Comparison of ENCODE assay signal across 2 cellular contexts in genomic region chr11:66851251-66851620, GRCh38.
TF ChIP-seq lines count a peak whose summit lies in the region.

No MANE protein-coding gene starts in this region.

TF ChIP-seq in SK-N-SH, 30 proteins besides CTCF, POLR2A, EP300 and RAD21 (continued from another document):
- no peak for TF ChIP-seq USF2 (IDR thresholded peaks at IDR 0.05; ENCODE audit: borderline replicate concordance, low read depth, low read length)
- no peak for TF ChIP-seq MAX (IDR thresholded peaks at IDR 0.05; ENCODE audit: low read depth)
- no peak for TF ChIP-seq GABPA (IDR thresholded peaks at IDR 0.05; ENCODE audit: low read depth)
- TF ChIP-seq NFIC (IDR thresholded peaks at IDR 0.05; ENCODE audit: borderline replicate concordance), result no peak
- no peak for TF ChIP-seq PBX3 (IDR thresholded peaks at IDR 0.05)
- no peak for TF ChIP-seq JUND (IDR thresholded peaks at IDR 0.05)
- TF ChIP-seq TEAD4 (IDR thresholded peaks at IDR 0.05; ENCODE audit: borderline replicate concordance, insufficient read depth), result no peak
- no peak for TF ChIP-seq RCOR1 (IDR thresholded peaks at IDR 0.05; ENCODE audit: low read length)
- no peak for TF ChIP-seq TCF12 (IDR thresholded peaks at IDR 0.05)

TF ChIP-seq in SK-N-SH treated with all-trans-retinoic acid at 6 μM for 48 hours, 23 proteins besides CTCF, POLR2A, EP300 and RAD21 (continued from another document):
- no peak for TF ChIP-seq POU6F1 (CRISPR knock-in tag; IDR thresholded peaks at IDR 0.05; ENCODE audit: borderline replicate concordance, low read depth)
- no peak for TF ChIP-seq CREB5 (CRISPR knock-in tag; IDR thresholded peaks at IDR 0.05; ENCODE audit: low read depth)
- TF ChIP-seq TSHZ2 (CRISPR knock-in tag; IDR thresholded peaks at IDR 0.05), result no peak
- no peak for TF ChIP-seq TOX (CRISPR knock-in tag; IDR thresholded peaks at IDR 0.05; ENCODE audit: borderline replicate concordance)
- TF ChIP-seq SNAI2 (CRISPR knock-in tag; IDR thresholded peaks at IDR 0.05), result no peak
- TF ChIP-seq CSRNP3 (CRISPR knock-in tag; IDR thresholded peaks at IDR 0.05), result no peak
- no peak for TF ChIP-seq ZNF8 (CRISPR knock-in tag; IDR thresholded peaks at IDR 0.05)
- no peak for TF ChIP-seq TCF4 (CRISPR knock-in tag; IDR thresholded peaks at IDR 0.05; ENCODE audit: borderline replicate concordance)
- TF ChIP-seq PPARA (CRISPR knock-in tag; IDR thresholded peaks at IDR 0.05; ENCODE audit: borderline replicate concordance), result no peak
- TF ChIP-seq ISL1 (CRISPR knock-in tag; IDR thresholded peaks at IDR 0.05), result no peak
- no peak for TF ChIP-seq ZNF565 (CRISPR knock-in tag; conservative IDR thresholded peaks at IDR 0.05; ENCODE audit: low read depth)
TF ChIP-seq in SK-N-SH treated with all-trans-retinoic acid at 6 μM for 48 hours: peak in this region for 0.
